In the genomic region with DNA sequence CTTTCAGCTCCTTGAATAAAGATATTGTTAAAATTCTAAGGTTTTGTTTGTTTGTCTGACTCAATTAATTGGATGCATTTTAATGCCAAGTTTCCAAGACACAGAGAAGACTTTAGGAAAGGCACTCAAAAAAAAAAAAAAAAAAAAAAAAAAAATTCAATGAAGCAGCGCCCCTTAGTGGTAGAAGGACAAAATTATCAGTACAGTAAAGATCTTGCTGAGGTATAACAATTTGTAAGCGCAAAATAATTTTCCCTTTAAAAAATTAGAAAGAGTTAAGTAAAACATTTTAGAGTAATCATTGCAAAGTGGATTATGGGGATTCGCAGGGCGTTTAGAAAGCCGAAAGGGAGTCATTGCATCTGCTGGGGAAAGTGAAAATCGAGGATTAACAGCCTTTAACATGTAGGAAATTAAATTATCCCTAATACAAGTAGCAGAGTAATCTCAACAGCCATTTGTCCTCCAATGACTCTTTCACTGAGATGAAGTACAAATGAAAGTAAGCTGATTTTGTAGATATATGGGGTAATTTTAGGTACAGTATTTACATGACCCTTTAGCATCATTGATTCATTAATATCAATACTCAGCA, we compare ENCODE assay signal across 1 cellular context.
A peak's percentile ranks its signal among the peaks of the same experiment; 100 is the strongest.
TF ChIP-seq lines count a peak whose summit lies in the region.

No MANE protein-coding gene starts in this region.

TF ChIP-seq in HepG2, 621 proteins besides CTCF, POLR2A, EP300 and RAD21:
- TF ChIP-seq ZNF614 (CRISPR knock-in tag; IDR thresholded peaks at IDR 0.05; ENCODE audit: borderline replicate concordance) (0 out of 2 replicates have a peak, but pooled peaks have one; percentile 2), YEATS4 (CRISPR knock-in tag; IDR thresholded peaks at IDR 0.05; ENCODE audit: borderline replicate concordance) (no peak), SRSF1 (optimal IDR thresholded peaks at IDR 0.05; ENCODE audit: low read depth, low read length) (no peak), MAFF (IDR thresholded peaks at IDR 0.05; ENCODE audit: low read depth, low read length) (peak; percentile 9; the same call in 1 of the 2 replicates), NBN (conservative IDR thresholded peaks at IDR 0.05) (no peak), STAG1 (CRISPR knock-in tag; IDR thresholded peaks at IDR 0.05) (peak; percentile 33; the same call in 1 of the 2 replicates), ZNF431 (CRISPR knock-in tag; IDR thresholded peaks at IDR 0.05; ENCODE audit: borderline replicate concordance, low read depth) (no peak), ZC3H4 (CRISPR knock-in tag; IDR thresholded peaks at IDR 0.05; ENCODE audit: borderline replicate concordance) (no peak)
- TF ChIP-seq, protein P1, sequence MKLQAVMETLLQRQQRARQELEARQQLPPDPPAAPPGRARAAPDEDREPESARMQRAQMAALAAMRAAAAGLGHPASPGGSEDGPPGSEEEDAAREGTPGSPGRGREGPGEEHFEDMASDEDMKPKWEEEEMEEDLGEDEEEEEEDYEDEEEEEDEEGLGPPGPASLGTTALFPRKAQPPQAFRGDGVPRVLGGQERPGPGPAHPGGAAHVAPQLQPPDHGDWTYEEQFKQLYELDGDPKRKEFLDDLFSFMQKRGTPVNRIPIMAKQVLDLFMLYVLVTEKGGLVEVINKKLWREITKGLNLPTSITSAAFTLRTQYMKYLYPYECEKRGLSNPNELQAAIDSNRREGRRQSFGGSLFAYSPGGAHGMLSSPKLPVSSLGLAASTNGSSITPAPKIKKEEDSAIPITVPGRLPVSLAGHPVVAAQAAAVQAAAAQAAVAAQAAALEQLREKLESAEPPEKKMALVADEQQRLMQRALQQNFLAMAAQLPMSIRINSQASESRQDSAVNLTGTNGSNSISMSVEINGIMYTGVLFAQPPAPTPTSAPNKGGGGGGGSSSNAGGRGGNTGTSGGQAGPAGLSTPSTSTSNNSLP (IDR thresholded peaks at IDR 0.05; ENCODE audit: low read depth, low read length): 0 out of 2 replicates have a peak, but pooled peaks have one; percentile 14
- TF ChIP-seq, protein P2, sequence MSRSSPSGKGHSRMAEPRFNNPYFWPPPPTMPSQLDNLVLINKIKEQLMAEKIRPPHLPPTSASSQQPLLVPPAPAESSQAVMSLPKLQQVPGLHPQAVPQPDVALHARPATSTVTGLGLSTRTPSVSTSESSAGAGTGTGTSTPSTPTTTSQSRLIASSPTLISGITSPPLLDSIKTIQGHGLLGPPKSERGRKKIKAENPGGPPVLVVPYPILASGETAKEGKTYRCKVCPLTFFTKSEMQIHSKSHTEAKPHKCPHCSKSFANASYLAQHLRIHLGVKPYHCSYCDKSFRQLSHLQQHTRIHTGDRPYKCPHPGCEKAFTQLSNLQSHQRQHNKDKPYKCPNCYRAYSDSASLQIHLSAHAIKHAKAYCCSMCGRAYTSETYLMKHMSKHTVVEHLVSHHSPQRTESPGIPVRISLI (CRISPR knock-in tag; IDR thresholded peaks at IDR 0.05; ENCODE audit: borderline replicate concordance): peak; percentile 85
